22 cellular contexts compared by ENCODE assay signal in genomic region chr14:65377576-65377975, GRCh38. TPM values are rescaled to one million over a fixed set of nuclear protein-coding genes. Genes with fewer than 3 reads are reported as not detected.
DNase-seq lines count a peak whose midpoint lies in the region; ATAC-seq and TF ChIP-seq lines count a peak whose summit lies in the region.
"Had no signal": no experiment of that assay in that cellular context is flagged by ENCODE, and none has a peak within 500 bp of the region (broad histone marks: within the 10 kb centered on the region; RNA-seq: fewer than 3 reads in every experiment).

No MANE protein-coding gene starts in this region.

- intact Hi-C loops in naive thymus-derived CD4-positive, alpha-beta T cell (cut with micrococcal nuclease): no loop called here
- intact Hi-C loops in lower leg skin (cut with DNase I; ENCODE audit: low total_unique reads): no loop called here

- no peaks in the 10 kb centered on the region for H3K36me3 ChIP-seq in SU-DHL-6 (ENCODE audit: low read length)
- no peaks in the 10 kb centered on the region for H3K36me3 ChIP-seq in naive thymus-derived CD4-positive, alpha-beta T cell (ENCODE audit: control insufficient read depth in 2 of 3, insufficient read depth in 3 of 3, low read length in 3 of 3)

- no peaks in the 10 kb centered on the region for H4K20me1 ChIP-seq in SU-DHL-6 (ENCODE audit: low read depth, low read length)

- no peaks in the 10 kb centered on the region for H3F3A ChIP-seq in SU-DHL-6 (ENCODE audit: insufficient read depth)

- H3K9me3 ChIP-seq in SU-DHL-6 (ENCODE audit: insufficient read depth, low read length): no peaks in the 10 kb centered on the region
- H3K9me3 ChIP-seq in naive thymus-derived CD4-positive, alpha-beta T cell (ENCODE audit: control insufficient read depth in 2 of 3, low read length in 3 of 3): peaks cover 0 to 4% (median 0%) of the 10 kb centered on the region in 3 experiments
- H3K9me3 ChIP-seq: psoas muscle had no signal

- peaks cover 20% of the 10 kb centered on the region for H3K4me1 Mint-ChIP-seq in T-helper 2 cell treated with Interferon-gamma antibody and Interleukin-4, amounts not matched to agents 5 μg/mL and 100 μg/mL, for 36 hours (ENCODE audit: low read depth)
- peaks cover 23% of the 10 kb centered on the region for H3K4me1 Mint-ChIP-seq in stimulated activated memory B cell treated with anti-CD40 and anti-IgM and Interleukin-4, amounts not matched to agents 10 μg/mL and 1 μg/mL and 100 μg/mL, for 72 hours
- peaks cover 7 to 25% (median 10%) of the 10 kb centered on the region in 7 donors for H3K4me1 Mint-ChIP-seq in naive thymus-derived CD4-positive, alpha-beta T cell
- H3K4me1 Mint-ChIP-seq: nephron progenitor cell had no signal

- H3K4me1 ChIP-seq in naive thymus-derived CD4-positive, alpha-beta T cell (ENCODE audit: control insufficient read depth in 2 of 2, insufficient read depth in 2 of 2, low read length in 2 of 2): no peaks in the 10 kb centered on the region
- H3K4me1 ChIP-seq: psoas muscle had no signal

- H3K27ac ChIP-seq in SU-DHL-6 (ENCODE audit: low read depth, low read length): no peak overlapping the region
- H3K27ac ChIP-seq in naive thymus-derived CD4-positive, alpha-beta T cell (ENCODE audit: low read depth, low read length): no peak overlapping the region
- H3K27ac ChIP-seq: 22Rv1, psoas muscle had no signal

- no peak overlapping the region for H3K4me3 Mint-ChIP-seq in T-helper 2 cell treated with Interferon-gamma antibody and Interleukin-4, amounts not matched to agents 5 μg/mL and 100 μg/mL, for 36 hours
- no peak overlapping the region for H3K4me3 Mint-ChIP-seq in stimulated activated memory B cell treated with anti-CD40 and anti-IgM and Interleukin-4, amounts not matched to agents 10 μg/mL and 1 μg/mL and 100 μg/mL, for 72 hours
- no peak overlapping the region for H3K4me3 Mint-ChIP-seq in naive thymus-derived CD4-positive, alpha-beta T cell
- H3K4me3 Mint-ChIP-seq: activated naive CD8-positive, alpha-beta T cell; activated T-helper 1 cell treated with anti-CD3 and anti-CD28 coated beads, Interleukin-12 subunit alpha, Interleukin-12 subunit beta, Interleukin-2, Interleukin-4 antibody, amounts not matched to agents 30 ng/mL and 10 ng/mL and 1 ng/mL, durations not matched to agents 14 hours and 24 hours and 36 hours; brain; CD14-positive monocyte; nephron progenitor cell; WTC11 had no signal

- TF ChIP-seq POLR2A in lower leg skin (IDR thresholded peaks at IDR 0.05): no peak

- no peaks in the 10 kb centered on the region for H3K9me2 ChIP-seq in SU-DHL-6 (replicated peaks; ENCODE audit: insufficient read depth, low read length)

- no peak for TF ChIP-seq CTCF in SU-DHL-6 (IDR thresholded peaks at IDR 0.05; ENCODE audit: insufficient read depth, low read length, poor library complexity, severe bottlenecking)
- no peak for TF ChIP-seq CTCF in fibroblast of pulmonary artery (IDR thresholded peaks at IDR 0.05; ENCODE audit: low read length, missing control alignments)
- TF ChIP-seq CTCF in lower leg skin (IDR thresholded peaks at IDR 0.05): no peak

- H3K27me3 ChIP-seq in SU-DHL-6 (ENCODE audit: low read length): no peaks in the 10 kb centered on the region
- no peaks in the 10 kb centered on the region for H3K27me3 ChIP-seq in naive thymus-derived CD4-positive, alpha-beta T cell (ENCODE audit: control insufficient read depth in 2 of 2, insufficient read depth in 2 of 2, low read length in 2 of 2)

- H3K4me3 ChIP-seq in SU-DHL-6 (ENCODE audit: insufficient read depth, low read length, poor library complexity, severe bottlenecking) (no peak overlapping the region), fibroblast of pulmonary artery (replicated peaks; ENCODE audit: low read depth, low read length) (no peak overlapping the region), lower leg skin (ENCODE audit: low read depth, poor library complexity, severe bottlenecking) (no peak overlapping the region)
- no peak overlapping the region for H3K4me3 ChIP-seq in naive thymus-derived CD4-positive, alpha-beta T cell (ENCODE audit: low read length)
- H3K4me3 ChIP-seq: psoas muscle had no signal

- H3K4me2 ChIP-seq in SU-DHL-6 (ENCODE audit: low read depth, low read length, poor library complexity, severe bottlenecking): peak overlapping the region; percentile 11

- peaks cover 62% of the 10 kb centered on the region for H3K36me3 Mint-ChIP-seq in T-helper 2 cell treated with Interferon-gamma antibody and Interleukin-4, amounts not matched to agents 5 μg/mL and 100 μg/mL, for 36 hours (ENCODE audit: low read depth)
- peaks cover 21% of the 10 kb centered on the region for H3K36me3 Mint-ChIP-seq in stimulated activated memory B cell treated with anti-CD40 and anti-IgM and Interleukin-4, amounts not matched to agents 10 μg/mL and 1 μg/mL and 100 μg/mL, for 72 hours
- H3K36me3 Mint-ChIP-seq in naive thymus-derived CD4-positive, alpha-beta T cell: peaks cover 7 to 53% (median 26%) of the 10 kb centered on the region in 5 donors
- H3K36me3 Mint-ChIP-seq: brain, CD14-positive monocyte, WTC11 had no signal

- no peaks in the 10 kb centered on the region for H3K79me2 ChIP-seq in SU-DHL-6 (ENCODE audit: insufficient read depth, low read length)

- H2AFZ ChIP-seq in SU-DHL-6 (ENCODE audit: low read depth, low read length, severe bottlenecking): no peak overlapping the region

- 44 to 58% methylated on average over 4 of the region's 4 CpGs for WGBS in lower leg skin, 2 donors

- POLR2A ChIA-PET in naive thymus-derived CD4-positive, alpha-beta T cell (lab: Charles Lee): no interaction called here

- H3K9ac ChIP-seq in SU-DHL-6 (ENCODE audit: low read length): no peak overlapping the region

- no peak for DNase-seq in T-helper 2 cell treated with Interferon-gamma antibody and Interleukin-4, amounts not matched to agents 5 μg/mL and 100 μg/mL, for 36 hours (ENCODE audit: low spot score)
- DNase-seq in T-helper 2 cell: no peak
- DNase-seq in fibroblast of pulmonary artery (ENCODE audit: low read depth): peak; percentile 65
- DNase-seq in naive thymus-derived CD4-positive, alpha-beta T cell: no peak
- DNase-seq in lower leg skin (ENCODE audit: low spot score in 2 of 2): no peak
- no peak for DNase-seq in Kasumi-1 (lab: John Stamatoyannopoulos, UW)
- DNase-seq: DMS53; GOT3; NCI-H2029; NCI-H446 treated with DMSO at 0.1 percent for 48 hours; nephron progenitor cell; psoas muscle; stimulated activated CD4-positive, alpha-beta T cell treated with anti-CD3 and anti-CD28 coated beads, Interleukin-12 subunit alpha, Interleukin-12 subunit beta, amount 100 ng/mL, for 4 hours had no signal

- no peaks in the 10 kb centered on the region for H3K27me3 Mint-ChIP-seq in T-helper 2 cell treated with Interferon-gamma antibody and Interleukin-4, amounts not matched to agents 5 μg/mL and 100 μg/mL, for 36 hours (ENCODE audit: low read depth)
- no peaks in the 10 kb centered on the region for H3K27me3 Mint-ChIP-seq in stimulated activated memory B cell treated with anti-CD40 and anti-IgM and Interleukin-4, amounts not matched to agents 10 μg/mL and 1 μg/mL and 100 μg/mL, for 72 hours
- peaks cover 0 to 7% (median 0%) of the 10 kb centered on the region in 5 donors for H3K27me3 Mint-ChIP-seq in naive thymus-derived CD4-positive, alpha-beta T cell
- H3K27me3 Mint-ChIP-seq: activated naive CD8-positive, alpha-beta T cell had no signal

- peaks cover 14% of the 10 kb centered on the region for H3K9me3 Mint-ChIP-seq in T-helper 2 cell treated with Interferon-gamma antibody and Interleukin-4, amounts not matched to agents 5 μg/mL and 100 μg/mL, for 36 hours
- no peaks in the 10 kb centered on the region for H3K9me3 Mint-ChIP-seq in stimulated activated memory B cell treated with anti-CD40 and anti-IgM and Interleukin-4, amounts not matched to agents 10 μg/mL and 1 μg/mL and 100 μg/mL, for 72 hours
- H3K9me3 Mint-ChIP-seq in naive thymus-derived CD4-positive, alpha-beta T cell: peaks cover 0 to 12% (median 5%) of the 10 kb centered on the region in 11 donors

- ATAC-seq in stimulated activated memory B cell treated with anti-CD40 and anti-IgM and Interleukin-4, amounts not matched to agents 10 μg/mL and 1 μg/mL and 100 μg/mL, for 72 hours: no peak
- ATAC-seq in naive thymus-derived CD4-positive, alpha-beta T cell: no peak
- ATAC-seq: Right ventricle myocardium inferior, WTC11 had no signal

- H3K27ac Mint-ChIP-seq in T-helper 2 cell treated with Interferon-gamma antibody and Interleukin-4, amounts not matched to agents 5 μg/mL and 100 μg/mL, for 36 hours: peak overlapping the region; percentile 45
- H3K27ac Mint-ChIP-seq in stimulated activated memory B cell treated with anti-CD40 and anti-IgM and Interleukin-4, amounts not matched to agents 10 μg/mL and 1 μg/mL and 100 μg/mL, for 72 hours: peak overlapping the region; percentile 25
- H3K27ac Mint-ChIP-seq in naive thymus-derived CD4-positive, alpha-beta T cell: no peak overlapping the region
- H3K27ac Mint-ChIP-seq: activated naive CD8-positive, alpha-beta T cell; activated T-helper 1 cell treated with anti-CD3 and anti-CD28 coated beads, Interleukin-12 subunit alpha, Interleukin-12 subunit beta, Interleukin-2, Interleukin-4 antibody, amounts not matched to agents 30 ng/mL and 10 ng/mL and 1 ng/mL, durations not matched to agents 14 hours and 24 hours and 36 hours; brain; CD14-positive monocyte; nephron progenitor cell; WTC11 had no signal

- CTCF ChIA-PET in naive thymus-derived CD4-positive, alpha-beta T cell (lab: Charles Lee): no interaction called here

RNA-seq across cellular contexts. Expression of gene FUT8, which starts 35.0 kb away (rescaled TPM):
- 100 to 1,000 TPM in 1 of 5 experiments, 10 to 100 TPM in 4; 38.4 to 107 (median 43.4) TPM for total RNA-seq in naive thymus-derived CD4-positive, alpha-beta T cell
- 10 to 100 TPM; 11.1 to 11.2 TPM for polyA plus RNA-seq in naive thymus-derived CD4-positive, alpha-beta T cell
- 10 to 100 TPM; 17.9 to 28.0 (median 25.2) TPM for total RNA-seq in lower leg skin

Comparison
In these comparisons a context has a peak if more than half of its experiments do, and no peak if none do; other contexts are left out.
1. H3K27ac Mint-ChIP-seq: peak in T-helper 2 cell treated with Interferon-gamma antibody and Interleukin-4, amounts not matched to agents 5 μg/mL and 100 μg/mL, for 36 hours (single experiment) and stimulated activated memory B cell treated with anti-CD40 and anti-IgM and Interleukin-4, amounts not matched to agents 10 μg/mL and 1 μg/mL and 100 μg/mL, for 72 hours (single experiment); none in naive thymus-derived CD4-positive, alpha-beta T cell (0 of 9).